15 cellular contexts compared by ENCODE assay signal in genomic region chr3:157131861-157132260, GRCh38. TPM values are rescaled to one million over a fixed set of nuclear protein-coding genes. Genes with fewer than 3 reads are reported as not detected.
DNase-seq lines count a peak whose midpoint lies in the region; ATAC-seq, FAIRE-seq and TF ChIP-seq lines count a peak whose summit lies in the region.
"Had no signal": no experiment of that assay in that cellular context is flagged by ENCODE, and none has a peak within 500 bp of the region (broad histone marks: within the 10 kb centered on the region; RNA-seq: fewer than 3 reads in every experiment).

No MANE protein-coding gene starts in this region.

- no peak overlapping the region for H2BK12ac ChIP-seq in neuronal stem cell (ENCODE audit: low read length)

- POLR2A ChIA-PET in endothelial cell of umbilical vein (lab: Charles Lee) = no interaction called here

- no peak overlapping the region for H4K91ac ChIP-seq in neuronal stem cell (ENCODE audit: low read depth, low read length, poor library complexity)

- peak overlapping the region; percentile 51 for H3K4me3 Mint-ChIP-seq in activated CD4-positive, alpha-beta T cell treated with anti-CD3 and anti-CD28 coated beads, Interleukin-2, amount 10 ng/mL, durations not matched to agents 24 days and 14 days
- H3K4me3 Mint-ChIP-seq in stimulated activated naive CD8-positive, alpha-beta T cell treated with anti-CD3 and anti-CD28 coated beads, Interleukin-15, amount 100 ng/mL, for 72 hours = peak overlapping the region in 1 of 2 donors; percentile 76

- no peaks in the 10 kb centered on the region for H3K9me3 ChIP-seq in RWPE2 (ENCODE audit: severe bottlenecking)
- no peaks in the 10 kb centered on the region for H3K9me3 ChIP-seq in endothelial cell of umbilical vein (replicated peaks; ENCODE audit: control insufficient read depth, insufficient read depth, low read length)
- no peaks in the 10 kb centered on the region for H3K9me3 ChIP-seq in neuronal stem cell (replicated peaks in 1 of 2; ENCODE audit: control insufficient read depth in 2 of 2, insufficient read depth in 1 of 2, low read depth in 1 of 2, low read length in 2 of 2)
- no peaks in the 10 kb centered on the region for H3K9me3 ChIP-seq in lower lobe of right lung
- H3K9me3 ChIP-seq: uterus had no signal

- TF ChIP-seq POLR2A in endothelial cell of umbilical vein (IDR thresholded peaks at IDR 0.05; ENCODE audit: low read depth, low read length) = no peak

- H3K36me3 Mint-ChIP-seq in activated CD4-positive, alpha-beta T cell treated with anti-CD3 and anti-CD28 coated beads, Interleukin-2, amount 10 ng/mL, durations not matched to agents 24 days and 14 days (ENCODE audit: low read depth) = peaks cover 5% of the 10 kb centered on the region

- H3K14ac ChIP-seq in neuronal stem cell (ENCODE audit: low read length) = no peak overlapping the region

- no peak overlapping the region for H3K9ac ChIP-seq in endothelial cell of umbilical vein (replicated peaks; ENCODE audit: extremely low read depth, insufficient read depth, low read length)
- H3K9ac ChIP-seq in neuronal stem cell (ENCODE audit: low read depth, low read length, poor library complexity) = no peak overlapping the region

- BruUV-seq in endothelial cell of umbilical vein (replicated peaks; lab: Mats Ljungman, UMichigan) = no TSS peak

- H2AFZ ChIP-seq in endothelial cell of umbilical vein (ENCODE audit: low read depth, low read length) (peak overlapping the region; percentile 66), neuronal stem cell (ENCODE audit: low read length) (no peak overlapping the region)

- no peaks in the 10 kb centered on the region for H3K27me3 Mint-ChIP-seq in activated CD4-positive, alpha-beta T cell treated with anti-CD3 and anti-CD28 coated beads, Interleukin-2, amount 10 ng/mL, durations not matched to agents 24 days and 14 days
- no peaks in the 10 kb centered on the region for H3K27me3 Mint-ChIP-seq in stimulated activated naive CD8-positive, alpha-beta T cell treated with anti-CD3 and anti-CD28 coated beads, Interleukin-15, amount 100 ng/mL, for 72 hours

- no peaks in the 10 kb centered on the region for H4K20me1 ChIP-seq in endothelial cell of umbilical vein (replicated peaks; ENCODE audit: control insufficient read depth, extremely low read depth, insufficient read depth, low read length)

- H4K8ac ChIP-seq in neuronal stem cell (ENCODE audit: low read depth, low read length) = no peak overlapping the region

- H3K27ac ChIP-seq in RWPE2 (ENCODE audit: poor library complexity, severe bottlenecking) (peak overlapping the region; percentile 97), endothelial cell of umbilical vein (ENCODE audit: insufficient read depth, low read depth, low read length) (no peak overlapping the region), neuronal stem cell (replicated peaks; ENCODE audit: low read length) (no peak overlapping the region), lower lobe of right lung (no peak overlapping the region)

- H3K9me1 ChIP-seq in endothelial cell of umbilical vein (replicated peaks; ENCODE audit: control insufficient read depth, extremely low read depth, insufficient read depth, low read length) = no peaks in the 10 kb centered on the region

- H3K4me2 ChIP-seq in endothelial cell of umbilical vein (ENCODE audit: insufficient read depth, low read length) (no peak overlapping the region), neuronal stem cell (ENCODE audit: insufficient read depth, low read length, poor library complexity, severe bottlenecking) (no peak overlapping the region)

- ATAC-seq in RWPE2 (ENCODE audit: low read depth) (peak; percentile 27), HG03342 (IDR thresholded peaks at IDR 0.05; ENCODE audit: unreplicated experiment) (no peak), lower lobe of right lung (no peak)
- ATAC-seq in stimulated activated naive CD8-positive, alpha-beta T cell treated with anti-CD3 and anti-CD28 coated beads, Interleukin-15, amount 100 ng/mL, for 72 hours = no peak
- ATAC-seq: left lobe of liver had no signal

- no peak overlapping the region for H2BK15ac ChIP-seq in neuronal stem cell (ENCODE audit: low read length)

- H3K9me3 Mint-ChIP-seq in activated CD4-positive, alpha-beta T cell treated with anti-CD3 and anti-CD28 coated beads, Interleukin-2, amount 10 ng/mL, durations not matched to agents 24 days and 14 days = no peaks in the 10 kb centered on the region
- H3K9me3 Mint-ChIP-seq in stimulated activated naive CD8-positive, alpha-beta T cell treated with anti-CD3 and anti-CD28 coated beads, Interleukin-15, amount 100 ng/mL, for 72 hours = no peaks in the 10 kb centered on the region

- no peak overlapping the region for H3K4ac ChIP-seq in neuronal stem cell (ENCODE audit: low read length)

- H3K27me3 ChIP-seq in RWPE2 (ENCODE audit: insufficient read depth, poor library complexity, severe bottlenecking) = no peaks in the 10 kb centered on the region
- H3K27me3 ChIP-seq in endothelial cell of umbilical vein (ENCODE audit: control insufficient read depth in 2 of 2, insufficient read depth in 2 of 2, low read length in 2 of 2) = no peaks in the 10 kb centered on the region
- H3K27me3 ChIP-seq in neuronal stem cell (ENCODE audit: control insufficient read depth in 3 of 3, insufficient read depth in 3 of 3, low read depth in 1 of 3, low read length in 3 of 3) = no peaks in the 10 kb centered on the region
- H3K27me3 ChIP-seq in lower lobe of right lung (ENCODE audit: low read depth) = no peaks in the 10 kb centered on the region
- H3K27me3 ChIP-seq: uterus had no signal

- WGBS in neuronal stem cell (ENCODE audit: extremely low coverage in 2 of 2, insufficient read length in 2 of 2, insufficient replicate concordance in 1 of 2), 2 donors = no CpG with 5 or more reads among the region's 5 CpGs

- no peaks in the 10 kb centered on the region for H3K79me1 ChIP-seq in neuronal stem cell (ENCODE audit: low read depth, low read length)

- no peak for FAIRE-seq in endothelial cell of umbilical vein (lab: Jason Lieb, UNC)
- FAIRE-seq: G401.6 had no signal

- no peak overlapping the region for H3K4me3 ChIP-seq in RWPE2 (ENCODE audit: severe bottlenecking)
- no peak overlapping the region for H3K4me3 ChIP-seq in endothelial cell of umbilical vein (replicated peaks in 1 of 3; ENCODE audit: insufficient read depth in 1 of 3, low read depth in 1 of 3, low read length in 3 of 3)
- no peak overlapping the region for H3K4me3 ChIP-seq in neuronal stem cell (ENCODE audit: low read length in 2 of 2)
- H3K4me3 ChIP-seq in lower lobe of right lung = no peak overlapping the region
- H3K4me3 ChIP-seq: uterus had no signal

- no peak overlapping the region for H2AK5ac ChIP-seq in neuronal stem cell (ENCODE audit: low read depth, low read length)

- H3K23ac ChIP-seq in neuronal stem cell (ENCODE audit: low read depth, low read length, poor library complexity) = no peak overlapping the region

- TF ChIP-seq CTCF in RWPE2 (IDR thresholded peaks at IDR 0.05; ENCODE audit: poor library complexity, severe bottlenecking) = no peak
- TF ChIP-seq CTCF in endothelial cell of umbilical vein (IDR thresholded peaks at IDR 0.05; ENCODE audit: extremely low read depth in 1 of 2, insufficient read depth in 1 of 2, low read depth in 1 of 2, low read length in 2 of 2) = no peak
- TF ChIP-seq CTCF in lower lobe of right lung (IDR thresholded peaks at IDR 0.05) = no peak

- no peaks in the 10 kb centered on the region for H3K79me2 ChIP-seq in endothelial cell of umbilical vein (ENCODE audit: control insufficient read depth, insufficient read depth, low read length)

- H3K36me3 ChIP-seq in RWPE2 (ENCODE audit: low read depth) (no peaks in the 10 kb centered on the region), endothelial cell of umbilical vein (ENCODE audit: control insufficient read depth in 2 of 2, extremely low read depth in 1 of 2, insufficient read depth in 2 of 2, low read length in 2 of 2) (no peaks in the 10 kb centered on the region), neuronal stem cell (replicated peaks in 1 of 2; ENCODE audit: control insufficient read depth in 2 of 2, insufficient read depth in 2 of 2, low read length in 2 of 2) (no peaks in the 10 kb centered on the region), lower lobe of right lung (no peaks in the 10 kb centered on the region)
- H3K36me3 ChIP-seq: uterus had no signal

- no peak for DNase-seq in activated CD4-positive, alpha-beta T cell treated with anti-CD3 and anti-CD28 coated beads, Interleukin-2, amount 10 ng/mL, durations not matched to agents 24 days and 14 days
- no peak for DNase-seq in activated CD4-positive, alpha-beta T cell treated with anti-CD3 and anti-CD28 coated beads, Interleukin-2, amount 50 U/mL, for 1 hour
- DNase-seq in RWPE2 (ENCODE audit: low spot score) (no peak), endothelial cell of umbilical vein (ENCODE audit: low read depth, low spot score) (peak; percentile 11), neuronal stem cell (ENCODE audit: low spot score) (no peak), lower lobe of right lung (no peak)
- no peak for DNase-seq in stimulated activated naive CD8-positive, alpha-beta T cell treated with anti-CD3 and anti-CD28 coated beads, Interleukin-15, amount 100 ng/mL, for 72 hours
- DNase-seq: activated CD4-positive, CD25-positive, alpha-beta regulatory T cell treated with anti-CD3 and anti-CD28 coated beads, Interleukin-2, amount 50 U/mL, for 72 hours; KBM-7; NCI-H345; RPMI8226; uterus had no signal

- dilution Hi-C loops in endothelial cell of umbilical vein (cut with MboI; ENCODE audit: extremely low pct_ligation_motif_present, low sequenced_read_pairs) = loop anchor here (25.0 kb wide), 1 partner anchor 445 kb away; no protein-coding TSS in a partner anchor

- H2BK120ac ChIP-seq in neuronal stem cell (ENCODE audit: low read depth, low read length) = no peak overlapping the region

- H3K4me1 Mint-ChIP-seq in activated CD4-positive, alpha-beta T cell treated with anti-CD3 and anti-CD28 coated beads, Interleukin-2, amount 10 ng/mL, durations not matched to agents 24 days and 14 days = peaks cover 90% of the 10 kb centered on the region
- H3K4me1 Mint-ChIP-seq in stimulated activated naive CD8-positive, alpha-beta T cell treated with anti-CD3 and anti-CD28 coated beads, Interleukin-15, amount 100 ng/mL, for 72 hours = peaks cover 82% of the 10 kb centered on the region

- H3K18ac ChIP-seq in neuronal stem cell (ENCODE audit: low read length) = no peak overlapping the region

- CTCF ChIA-PET in endothelial cell of umbilical vein (lab: Charles Lee) = interaction anchor here (0.6 to 4.3 kb wide), 9 partner anchors 10 to 1088 kb away, joined by 3 to 42 read pairs (median 4); partner anchors contain the start of gene TIPARP

- H3K4me1 ChIP-seq in RWPE2 (ENCODE audit: insufficient read depth, poor library complexity, severe bottlenecking) (peaks cover 78% of the 10 kb centered on the region), endothelial cell of umbilical vein (ENCODE audit: control insufficient read depth, extremely low read depth, insufficient read depth, low read length) (peaks cover 39% of the 10 kb centered on the region), neuronal stem cell (ENCODE audit: control insufficient read depth in 2 of 2, insufficient read depth in 1 of 2, low read depth in 1 of 2, low read length in 2 of 2) (peaks cover 12 to 16% of the 10 kb centered on the region in 2 donors), lower lobe of right lung (peaks cover 70% of the 10 kb centered on the region)

- H2BK5ac ChIP-seq in neuronal stem cell (ENCODE audit: low read length) = no peak overlapping the region

- H3K27ac Mint-ChIP-seq in activated CD4-positive, alpha-beta T cell treated with anti-CD3 and anti-CD28 coated beads, Interleukin-2, amount 10 ng/mL, durations not matched to agents 24 days and 14 days = peak overlapping the region; percentile 94
- H3K27ac Mint-ChIP-seq in stimulated activated naive CD8-positive, alpha-beta T cell treated with anti-CD3 and anti-CD28 coated beads, Interleukin-15, amount 100 ng/mL, for 72 hours = peak overlapping the region; percentile 93 to 95

- intact Hi-C loops in activated CD4-positive, alpha-beta T cell treated with anti-CD3 and anti-CD28 coated beads, Interleukin-2, amount 10 ng/mL, durations not matched to agents 24 days and 14 days (cut with micrococcal nuclease) = no loop called here
- intact Hi-C loops in endothelial cell of umbilical vein (cut with micrococcal nuclease) (loop anchor here (2.0 to 5.0 kb wide), 3 partner anchors 315 to 589 kb away; no protein-coding TSS in a partner anchor), lower lobe of right lung (cut with DNase I) (loop anchor here (10.0 kb wide), 1 partner anchor 47 kb away; no protein-coding TSS in a partner anchor)

RNA-seq across cellular contexts. Expression of gene CCNL1, which starts 28.1 kb away (rescaled TPM):
- total RNA-seq in activated CD4-positive, alpha-beta T cell treated with anti-CD3 and anti-CD28 coated beads, Interleukin-2, amount 10 ng/mL, durations not matched to agents 24 days and 14 days = 171 and 172 TPM in 2 replicates
- 116 and 119 TPM in 2 replicates for total RNA-seq in endothelial cell of umbilical vein
- 133 and 137 TPM in 2 replicates for polyA plus RNA-seq in endothelial cell of umbilical vein
- 28.4 and 47.3 TPM in 2 replicates for polyA plus RNA-seq in endothelial cell of umbilical vein (2011; cell fraction: cytosol; rRNA removed)
- polyA plus RNA-seq in endothelial cell of umbilical vein (2011; cell fraction: nucleus; rRNA removed) = 1,015 and 1,126 TPM in 2 replicates
- polyA plus RNA-seq in endothelial cell of umbilical vein (2012) = 57.6 and 65.6 TPM in 2 replicates
- 177 and 210 TPM in 2 replicates for polyA minus RNA-seq in endothelial cell of umbilical vein
- 46.1 TPM for polyA minus RNA-seq in endothelial cell of umbilical vein (2011; cell fraction: cytosol; rRNA and poly(A)+ RNA removed)
- 995 and 1,041 TPM in 2 replicates for polyA minus RNA-seq in endothelial cell of umbilical vein (2011; cell fraction: nucleus; rRNA and poly(A)+ RNA removed)
- 75.0 TPM for polyA plus RNA-seq in neuronal stem cell (2013, experiment 1 of 2)
- polyA plus RNA-seq in neuronal stem cell (2013, experiment 2 of 2) = 76.2 TPM
- 133 TPM for total RNA-seq in lower lobe of right lung
